Comparison of ENCODE assay signal across 5 cellular contexts in genomic region chr15:74056330-74056729, GRCh38. TPM values are rescaled to one million over a fixed set of nuclear protein-coding genes. Genes with fewer than 3 reads are reported as not detected.
"Had no signal": no experiment of that assay in that cellular context is flagged by ENCODE, and none has a peak within 500 bp of the region (broad histone marks: within the 10 kb centered on the region; RNA-seq: fewer than 3 reads in every experiment).

No MANE protein-coding gene starts in this region.

RNA-seq across cellular contexts. Expression of gene GOLGA6A, which starts 26.0 kb away (rescaled TPM):
- total RNA-seq: LHCN-M2, MCF 10A, PC-9, SK-MEL-5 had no signal
- polyA plus RNA-seq: SK-N-SH had no signal
